Comparison of ENCODE assay signal across 9 cellular contexts in genomic region chrX:74382613-74383012, GRCh38. TPM values are rescaled to one million over a fixed set of nuclear protein-coding genes. Genes with fewer than 3 reads are reported as not detected.
DNase-seq lines count a peak whose midpoint lies in the region; ATAC-seq lines count a peak whose summit lies in the region.
"Had no signal": no experiment of that assay in that cellular context is flagged by ENCODE, and none has a peak within 500 bp of the region (broad histone marks: within the 10 kb centered on the region; RNA-seq: fewer than 3 reads in every experiment).

No MANE protein-coding gene starts in this region.

- no peaks in the 10 kb centered on the region for H3K27me3 ChIP-seq in effector memory CD4-positive, alpha-beta T cell (replicated peaks; ENCODE audit: control insufficient read depth, insufficient read depth, low read length, poor library complexity, severe bottlenecking)
- H3K27me3 ChIP-seq in mesendoderm (ENCODE audit: insufficient read depth, low read length, poor library complexity), result no peaks in the 10 kb centered on the region

- no peak overlapping the region for H2BK15ac ChIP-seq in mesendoderm (replicated peaks; ENCODE audit: low read depth)

- intact Hi-C loops in activated CD4-positive, alpha-beta memory T cell treated with anti-CD3 and anti-CD28 coated beads for 36 hours (cut with micrococcal nuclease), result loop anchor here (1.0 to 2.0 kb wide), 2 partner anchors 38 to 168 kb away; no protein-coding TSS in a partner anchor

- H3K27ac ChIP-seq in effector memory CD4-positive, alpha-beta T cell (ENCODE audit: insufficient read depth, low read length, poor library complexity, severe bottlenecking), result no peak overlapping the region
- no peak overlapping the region for H3K27ac ChIP-seq in mesendoderm (ENCODE audit: low read depth, low read length)

- no peaks in the 10 kb centered on the region for H3K79me1 ChIP-seq in mesendoderm (ENCODE audit: low read length)

- H3K4me1 ChIP-seq in effector memory CD4-positive, alpha-beta T cell (ENCODE audit: control insufficient read depth, insufficient read depth, low read length, poor library complexity, severe bottlenecking), result no peaks in the 10 kb centered on the region
- H3K4me1 ChIP-seq in mesendoderm (ENCODE audit: control insufficient read depth, low read depth, low read length), result no peaks in the 10 kb centered on the region

- no peak overlapping the region for H2BK5ac ChIP-seq in mesendoderm (ENCODE audit: low read length)

- no peaks in the 10 kb centered on the region for H3K36me3 Mint-ChIP-seq in activated CD4-positive, alpha-beta memory T cell treated with anti-CD3 and anti-CD28 coated beads for 36 hours

- no peak overlapping the region for H3K4me3 ChIP-seq in effector memory CD4-positive, alpha-beta T cell (ENCODE audit: insufficient read depth, low read depth, low read length, poor library complexity, severe bottlenecking)
- H3K4me3 ChIP-seq in mesendoderm (ENCODE audit: low read length), result no peak overlapping the region
- H3K4me3 ChIP-seq: BLaER1 treated with 17β-estradiol and CSF1 and Interleukin-3, amounts not matched to agents 10 nM and 100 nM had no signal

- H3K36me3 ChIP-seq in effector memory CD4-positive, alpha-beta T cell (ENCODE audit: control insufficient read depth, insufficient read depth, low read length), result no peaks in the 10 kb centered on the region
- no peaks in the 10 kb centered on the region for H3K36me3 ChIP-seq in mesendoderm (ENCODE audit: control insufficient read depth, insufficient read depth, low read length)
- H3K36me3 ChIP-seq: BLaER1 treated with 17β-estradiol and CSF1 and Interleukin-3, amounts not matched to agents 10 nM and 100 nM had no signal

- no peak overlapping the region for H3K4me3 Mint-ChIP-seq in activated CD4-positive, alpha-beta memory T cell treated with anti-CD3 and anti-CD28 coated beads for 36 hours

- CTCF ChIA-PET in activated CD4-positive, alpha-beta memory T cell treated with anti-CD3 and anti-CD28 coated beads for 36 hours (lab: Charles Lee), result interaction anchor here (0.6 to 3.4 kb wide), 8 partner anchors 11 to 187 kb away, joined by 3 to 18 read pairs (median 4); no protein-coding TSS in a partner anchor

- H3K4me2 ChIP-seq in mesendoderm (ENCODE audit: low read length), result no peak overlapping the region

- no peaks in the 10 kb centered on the region for H3K9me3 Mint-ChIP-seq in activated CD4-positive, alpha-beta memory T cell treated with anti-CD3 and anti-CD28 coated beads for 36 hours

- no peak overlapping the region for H2AK5ac ChIP-seq in mesendoderm (ENCODE audit: low read length)

- WGBS in mesendoderm (ENCODE audit: extremely low coverage, insufficient coverage, low lambda C conversion rate), result no CpG with 5 or more reads among the region's 2 CpGs

- peak overlapping the region; percentile 49 for H3K56ac ChIP-seq in mesendoderm (ENCODE audit: low read length)

- H4K8ac ChIP-seq in mesendoderm (ENCODE audit: low read depth, low read length), result no peak overlapping the region

- POLR2A ChIA-PET in activated CD4-positive, alpha-beta memory T cell treated with anti-CD3 and anti-CD28 coated beads for 36 hours (lab: Charles Lee), result no interaction called here

- no peaks in the 10 kb centered on the region for H3K4me1 Mint-ChIP-seq in activated CD4-positive, alpha-beta memory T cell treated with anti-CD3 and anti-CD28 coated beads for 36 hours (ENCODE audit: low read depth)

- no peaks in the 10 kb centered on the region for H3K27me3 Mint-ChIP-seq in activated CD4-positive, alpha-beta memory T cell treated with anti-CD3 and anti-CD28 coated beads for 36 hours

- no peak overlapping the region for H2BK120ac ChIP-seq in mesendoderm (ENCODE audit: low read depth, low read length)

- H3K27ac Mint-ChIP-seq in activated CD4-positive, alpha-beta memory T cell treated with anti-CD3 and anti-CD28 coated beads for 36 hours, result no peak overlapping the region

- H3K9ac ChIP-seq in mesendoderm (ENCODE audit: low read length), result no peak overlapping the region

- H3K18ac ChIP-seq in mesendoderm (ENCODE audit: low read length), result no peak overlapping the region

- no peak overlapping the region for H4K5ac ChIP-seq in mesendoderm (ENCODE audit: low read length)

- peak; percentile 21 for DNase-seq in NCI-H1436 (lab: John Stamatoyannopoulos, UW)
- no peak for DNase-seq in NCI-H1436 treated with DMSO at 0.1 percent for 48 hours (lab: John Stamatoyannopoulos, UW)
- DNase-seq in NCI-H82 treated with DMSO at 0.1 percent for 48 hours (lab: John Stamatoyannopoulos, UW; ENCODE audit: unreplicated experiment), result peak; percentile 21
- peak; percentile 68 for DNase-seq in activated CD4-positive, alpha-beta memory T cell treated with anti-CD3 and anti-CD28 coated beads for 36 hours
- peak; percentile 0 to 13 (median 12) for DNase-seq in effector memory CD4-positive, alpha-beta T cell
- DNase-seq in mesendoderm, result peak; percentile 71
- peak; percentile 22 to 32 for DNase-seq in stimulated activated CD8-positive, alpha-beta memory T cell treated with anti-CD3 and anti-CD28 coated beads, Interleukin-4, amount 100 ng/mL, for 4 hours (ENCODE audit: low read depth in 2 of 2, low spot score in 1 of 2)

- H3K9me3 ChIP-seq in effector memory CD4-positive, alpha-beta T cell (ENCODE audit: control insufficient read depth, low read length), result no peaks in the 10 kb centered on the region

- ATAC-seq in HG03139 (IDR thresholded peaks at IDR 0.05; ENCODE audit: unreplicated experiment), result peak; percentile 88

- H3K4ac ChIP-seq in mesendoderm (ENCODE audit: low read depth, low read length), result no peak overlapping the region

- H3K23ac ChIP-seq in mesendoderm (ENCODE audit: low read length), result no peak overlapping the region

- H3K79me2 ChIP-seq in mesendoderm (ENCODE audit: control insufficient read depth, insufficient read depth, low read length), result no peaks in the 10 kb centered on the region

RNA-seq across cellular contexts. Expression of gene SLC16A2, which starts 38.7 kb away (rescaled TPM):
- total RNA-seq in activated CD4-positive, alpha-beta memory T cell treated with anti-CD3 and anti-CD28 coated beads for 36 hours, result 1 to 10 TPM; 1.2 TPM
- 11.1 TPM for polyA plus RNA-seq in mesendoderm (2013, experiment 1 of 2)
- polyA plus RNA-seq in mesendoderm (2013, experiment 2 of 2), result 11.2 TPM
